In the genomic region with DNA sequence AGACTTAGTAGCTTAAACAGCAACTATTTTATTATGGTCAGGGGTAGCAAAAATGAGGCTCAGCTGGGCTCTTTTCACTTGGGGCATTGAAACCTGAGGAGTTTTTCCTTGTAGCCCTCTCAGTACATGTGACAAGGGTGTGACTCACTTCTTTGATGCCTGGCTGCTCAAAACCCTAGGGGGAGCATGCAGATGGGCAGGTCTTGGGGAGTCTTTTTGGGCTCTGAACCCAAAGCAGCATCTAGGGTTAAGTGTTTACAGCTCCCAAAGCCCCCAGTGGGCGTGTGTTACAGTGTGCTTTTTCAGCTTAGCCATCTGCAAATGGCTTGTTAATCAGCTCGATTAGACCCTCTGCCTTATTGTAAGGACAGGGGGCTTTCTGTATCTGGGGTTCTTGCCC, we compare ENCODE assay signal across 1 cellular context.
TF ChIP-seq lines count a peak whose summit lies in the region.

No MANE protein-coding gene starts in this region.

TF ChIP-seq in GM23338, 12 proteins besides CTCF, POLR2A, EP300 and RAD21 (continued from another document):
- TF ChIP-seq, protein P1, sequence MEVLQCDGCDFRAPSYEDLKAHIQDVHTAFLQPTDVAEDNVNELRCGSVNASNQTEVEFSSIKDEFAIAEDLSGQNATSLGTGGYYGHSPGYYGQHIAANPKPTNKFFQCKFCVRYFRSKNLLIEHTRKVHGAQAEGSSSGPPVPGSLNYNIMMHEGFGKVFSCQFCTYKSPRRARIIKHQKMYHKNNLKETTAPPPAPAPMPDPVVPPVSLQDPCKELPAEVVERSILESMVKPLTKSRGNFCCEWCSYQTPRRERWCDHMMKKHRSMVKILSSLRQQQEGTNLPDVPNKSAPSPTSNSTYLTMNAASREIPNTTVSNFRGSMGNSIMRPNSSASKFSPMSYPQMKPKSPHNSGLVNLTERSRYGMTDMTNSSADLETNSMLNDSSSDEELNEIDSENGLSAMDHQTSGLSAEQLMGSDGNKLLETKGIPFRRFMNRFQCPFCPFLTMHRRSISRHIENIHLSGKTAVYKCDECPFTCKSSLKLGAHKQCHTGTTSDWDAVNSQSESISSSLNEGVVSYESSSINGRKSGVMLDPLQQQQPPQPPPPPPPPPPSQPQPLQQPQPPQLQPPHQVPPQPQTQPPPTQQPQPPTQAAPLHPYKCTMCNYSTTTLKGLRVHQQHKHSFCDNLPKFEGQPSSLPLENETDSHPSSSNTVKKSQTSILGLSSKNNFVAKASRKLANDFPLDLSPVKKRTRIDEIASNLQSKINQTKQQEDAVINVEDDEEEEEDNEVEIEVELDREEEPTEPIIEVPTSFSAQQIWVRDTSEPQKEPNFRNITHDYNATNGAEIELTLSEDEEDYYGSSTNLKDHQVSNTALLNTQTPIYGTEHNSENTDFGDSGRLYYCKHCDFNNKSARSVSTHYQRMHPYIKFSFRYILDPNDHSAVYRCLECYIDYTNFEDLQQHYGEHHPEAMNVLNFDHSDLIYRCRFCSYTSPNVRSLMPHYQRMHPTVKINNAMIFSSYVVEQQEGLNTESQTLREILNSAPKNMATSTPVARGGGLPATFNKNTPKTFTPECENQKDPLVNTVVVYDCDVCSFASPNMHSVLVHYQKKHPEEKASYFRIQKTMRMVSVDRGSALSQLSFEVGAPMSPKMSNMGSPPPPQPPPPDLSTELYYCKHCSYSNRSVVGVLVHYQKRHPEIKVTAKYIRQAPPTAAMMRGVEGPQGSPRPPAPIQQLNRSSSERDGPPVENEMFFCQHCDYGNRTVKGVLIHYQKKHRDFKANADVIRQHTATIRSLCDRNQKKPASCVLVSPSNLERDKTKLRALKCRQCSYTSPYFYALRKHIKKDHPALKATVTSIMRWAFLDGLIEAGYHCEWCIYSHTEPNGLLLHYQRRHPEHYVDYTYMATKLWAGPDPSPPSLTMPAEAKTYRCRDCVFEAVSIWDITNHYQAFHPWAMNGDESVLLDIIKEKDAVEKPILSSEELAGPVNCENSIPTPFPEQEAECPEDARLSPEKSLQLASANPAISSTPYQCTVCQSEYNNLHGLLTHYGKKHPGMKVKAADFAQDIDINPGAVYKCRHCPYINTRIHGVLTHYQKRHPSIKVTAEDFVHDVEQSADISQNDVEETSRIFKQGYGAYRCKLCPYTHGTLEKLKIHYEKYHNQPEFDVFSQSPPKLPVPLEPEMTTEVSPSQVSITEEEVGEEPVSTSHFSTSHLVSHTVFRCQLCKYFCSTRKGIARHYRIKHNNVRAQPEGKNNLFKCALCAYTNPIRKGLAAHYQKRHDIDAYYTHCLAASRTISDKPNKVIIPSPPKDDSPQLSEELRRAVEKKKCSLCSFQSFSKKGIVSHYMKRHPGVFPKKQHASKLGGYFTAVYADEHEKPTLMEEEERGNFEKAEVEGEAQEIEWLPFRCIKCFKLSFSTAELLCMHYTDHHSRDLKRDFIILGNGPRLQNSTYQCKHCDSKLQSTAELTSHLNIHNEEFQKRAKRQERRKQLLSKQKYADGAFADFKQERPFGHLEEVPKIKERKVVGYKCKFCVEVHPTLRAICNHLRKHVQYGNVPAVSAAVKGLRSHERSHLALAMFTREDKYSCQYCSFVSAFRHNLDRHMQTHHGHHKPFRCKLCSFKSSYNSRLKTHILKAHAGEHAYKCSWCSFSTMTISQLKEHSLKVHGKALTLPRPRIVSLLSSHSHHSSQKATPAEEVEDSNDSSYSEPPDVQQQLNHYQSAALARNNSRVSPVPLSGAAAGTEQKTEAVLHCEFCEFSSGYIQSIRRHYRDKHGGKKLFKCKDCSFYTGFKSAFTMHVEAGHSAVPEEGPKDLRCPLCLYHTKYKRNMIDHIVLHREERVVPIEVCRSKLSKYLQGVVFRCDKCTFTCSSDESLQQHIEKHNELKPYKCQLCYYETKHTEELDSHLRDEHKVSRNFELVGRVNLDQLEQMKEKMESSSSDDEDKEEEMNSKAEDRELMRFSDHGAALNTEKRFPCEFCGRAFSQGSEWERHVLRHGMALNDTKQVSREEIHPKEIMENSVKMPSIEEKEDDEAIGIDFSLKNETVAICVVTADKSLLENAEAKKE (CRISPR knock-in tag; IDR thresholded peaks at IDR 0.05) = no peak
- no peak for TF ChIP-seq ZNF114 (CRISPR knock-in tag; IDR thresholded peaks at IDR 0.05)
- TF ChIP-seq, protein P2, sequence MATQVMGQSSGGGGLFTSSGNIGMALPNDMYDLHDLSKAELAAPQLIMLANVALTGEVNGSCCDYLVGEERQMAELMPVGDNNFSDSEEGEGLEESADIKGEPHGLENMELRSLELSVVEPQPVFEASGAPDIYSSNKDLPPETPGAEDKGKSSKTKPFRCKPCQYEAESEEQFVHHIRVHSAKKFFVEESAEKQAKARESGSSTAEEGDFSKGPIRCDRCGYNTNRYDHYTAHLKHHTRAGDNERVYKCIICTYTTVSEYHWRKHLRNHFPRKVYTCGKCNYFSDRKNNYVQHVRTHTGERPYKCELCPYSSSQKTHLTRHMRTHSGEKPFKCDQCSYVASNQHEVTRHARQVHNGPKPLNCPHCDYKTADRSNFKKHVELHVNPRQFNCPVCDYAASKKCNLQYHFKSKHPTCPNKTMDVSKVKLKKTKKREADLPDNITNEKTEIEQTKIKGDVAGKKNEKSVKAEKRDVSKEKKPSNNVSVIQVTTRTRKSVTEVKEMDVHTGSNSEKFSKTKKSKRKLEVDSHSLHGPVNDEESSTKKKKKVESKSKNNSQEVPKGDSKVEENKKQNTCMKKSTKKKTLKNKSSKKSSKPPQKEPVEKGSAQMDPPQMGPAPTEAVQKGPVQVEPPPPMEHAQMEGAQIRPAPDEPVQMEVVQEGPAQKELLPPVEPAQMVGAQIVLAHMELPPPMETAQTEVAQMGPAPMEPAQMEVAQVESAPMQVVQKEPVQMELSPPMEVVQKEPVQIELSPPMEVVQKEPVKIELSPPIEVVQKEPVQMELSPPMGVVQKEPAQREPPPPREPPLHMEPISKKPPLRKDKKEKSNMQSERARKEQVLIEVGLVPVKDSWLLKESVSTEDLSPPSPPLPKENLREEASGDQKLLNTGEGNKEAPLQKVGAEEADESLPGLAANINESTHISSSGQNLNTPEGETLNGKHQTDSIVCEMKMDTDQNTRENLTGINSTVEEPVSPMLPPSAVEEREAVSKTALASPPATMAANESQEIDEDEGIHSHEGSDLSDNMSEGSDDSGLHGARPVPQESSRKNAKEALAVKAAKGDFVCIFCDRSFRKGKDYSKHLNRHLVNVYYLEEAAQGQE (IDR thresholded peaks at IDR 0.05; ENCODE audit: unreplicated experiment) = no peak
- TF ChIP-seq ZNF331 (CRISPR knock-in tag; IDR thresholded peaks at IDR 0.05; ENCODE audit: low read depth) = no peak
- TF ChIP-seq EZH2 (IDR thresholded peaks at IDR 0.05; ENCODE audit: low read depth, unreplicated experiment) = no peak
- no peak for TF ChIP-seq NANOG (IDR thresholded peaks at IDR 0.05; ENCODE audit: borderline replicate concordance)
- TF ChIP-seq STAT1 (IDR thresholded peaks at IDR 0.05; ENCODE audit: unreplicated experiment) = no peak
- TF ChIP-seq CREB1 (CRISPR knock-in tag; IDR thresholded peaks at IDR 0.05; ENCODE audit: low read depth) = no peak
- no peak for TF ChIP-seq JUNB (IDR thresholded peaks at IDR 0.05; ENCODE audit: unreplicated experiment)
- TF ChIP-seq, protein P3, sequence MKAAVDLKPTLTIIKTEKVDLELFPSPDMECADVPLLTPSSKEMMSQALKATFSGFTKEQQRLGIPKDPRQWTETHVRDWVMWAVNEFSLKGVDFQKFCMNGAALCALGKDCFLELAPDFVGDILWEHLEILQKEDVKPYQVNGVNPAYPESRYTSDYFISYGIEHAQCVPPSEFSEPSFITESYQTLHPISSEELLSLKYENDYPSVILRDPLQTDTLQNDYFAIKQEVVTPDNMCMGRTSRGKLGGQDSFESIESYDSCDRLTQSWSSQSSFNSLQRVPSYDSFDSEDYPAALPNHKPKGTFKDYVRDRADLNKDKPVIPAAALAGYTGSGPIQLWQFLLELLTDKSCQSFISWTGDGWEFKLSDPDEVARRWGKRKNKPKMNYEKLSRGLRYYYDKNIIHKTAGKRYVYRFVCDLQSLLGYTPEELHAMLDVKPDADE (IDR thresholded peaks at IDR 0.05) = no peak
